Comparison of ENCODE assay signal across 25 cellular contexts in genomic region chr5:606061-606460, GRCh38. TPM values are rescaled to one million over a fixed set of nuclear protein-coding genes. Genes with fewer than 3 reads are reported as not detected.
DNase-seq lines count a peak whose midpoint lies in the region; ATAC-seq and TF ChIP-seq lines count a peak whose summit lies in the region.
"Had no signal": no experiment of that assay in that cellular context is flagged by ENCODE, and none has a peak within 500 bp of the region (broad histone marks: within the 10 kb centered on the region; RNA-seq: fewer than 3 reads in every experiment).

No MANE protein-coding gene starts in this region.

- no peak for TF ChIP-seq POLR2A in GM18505 (IDR thresholded peaks at IDR 0.05; ENCODE audit: borderline replicate concordance, extremely low read depth, insufficient read depth, insufficient read length)

- no peak overlapping the region for H3K4me3 Mint-ChIP-seq in activated T-cell treated with anti-CD3 and anti-CD28 coated beads, Interleukin-2, amount 50 U/mL, for 24 hours
- H3K4me3 Mint-ChIP-seq in activated T-cell treated with anti-CD3 and anti-CD28 coated beads, Interleukin-2, amount 50 U/mL, for 4 hours = no peak overlapping the region
- H3K4me3 Mint-ChIP-seq in chondrocyte (ENCODE audit: unreplicated experiment) = no peak overlapping the region
- H3K4me3 Mint-ChIP-seq in T-helper 2 cell treated with Interferon-gamma antibody and Interleukin-4, amounts not matched to agents 5 μg/mL and 100 μg/mL, for 36 hours = no peak overlapping the region
- H3K4me3 Mint-ChIP-seq: CD8-positive, alpha-beta memory T cell had no signal

- no peaks in the 10 kb centered on the region for H3K27me3 ChIP-seq in BLaER1

- H3K36me3 ChIP-seq in BLaER1 = no peaks in the 10 kb centered on the region

- peaks cover 14% of the 10 kb centered on the region for H3K4me1 Mint-ChIP-seq in activated T-cell treated with anti-CD3 and anti-CD28 coated beads, Interleukin-2, amount 50 U/mL, for 24 hours (ENCODE audit: low read depth)
- peaks cover 10% of the 10 kb centered on the region for H3K4me1 Mint-ChIP-seq in activated T-cell treated with anti-CD3 and anti-CD28 coated beads, Interleukin-2, amount 50 U/mL, for 4 hours (ENCODE audit: low read depth)
- no peaks in the 10 kb centered on the region for H3K4me1 Mint-ChIP-seq in chondrocyte (ENCODE audit: low read depth)
- H3K4me1 Mint-ChIP-seq in T-helper 2 cell treated with Interferon-gamma antibody and Interleukin-4, amounts not matched to agents 5 μg/mL and 100 μg/mL, for 36 hours (ENCODE audit: low read depth) = peaks cover 12% of the 10 kb centered on the region

- H3K4me3 ChIP-seq in BLaER1 = no peak overlapping the region

- H3K36me3 Mint-ChIP-seq in activated T-cell treated with anti-CD3 and anti-CD28 coated beads, Interleukin-2, amount 50 U/mL, for 24 hours (ENCODE audit: low read depth) = no peaks in the 10 kb centered on the region
- no peaks in the 10 kb centered on the region for H3K36me3 Mint-ChIP-seq in activated T-cell treated with anti-CD3 and anti-CD28 coated beads, Interleukin-2, amount 50 U/mL, for 4 hours (ENCODE audit: insufficient read depth)
- no peaks in the 10 kb centered on the region for H3K36me3 Mint-ChIP-seq in chondrocyte (ENCODE audit: low read depth)
- no peaks in the 10 kb centered on the region for H3K36me3 Mint-ChIP-seq in T-helper 2 cell treated with Interferon-gamma antibody and Interleukin-4, amounts not matched to agents 5 μg/mL and 100 μg/mL, for 36 hours (ENCODE audit: low read depth)
- H3K36me3 Mint-ChIP-seq: CD8-positive, alpha-beta memory T cell had no signal

- peak; percentile 24 for DNase-seq in activated T-cell treated with anti-CD3 and anti-CD28 coated beads, Interleukin-2, amount 50 U/mL, for 24 hours
- no peak for DNase-seq in activated T-cell treated with anti-CD3 and anti-CD28 coated beads, Interleukin-2, amount 50 U/mL, for 4 hours
- DNase-seq in chondrocyte (ENCODE audit: low spot score) (peak; percentile 71), posterior vena cava (ENCODE audit: low spot score) (peak; percentile 65), dedifferentiated amniotic fluid mesenchymal stem cell (ENCODE audit: extremely low spot score) (no peak)
- DNase-seq in T-helper 2 cell treated with Interferon-gamma antibody and Interleukin-4, amounts not matched to agents 5 μg/mL and 100 μg/mL, for 36 hours (ENCODE audit: low spot score) = no peak
- DNase-seq: 8988T; Calu3; DMS153; GOT3; HCEC 1CT; IMR-90; NCI-H1092 treated with DMSO at 0.1 percent for 48 hours; NCI-H146; NCI-H2029; NCI-H226; NCI-H510A treated with DMSO at 0.1 percent for 48 hours; NCI-H748 treated with DMSO at 0.1 percent for 48 hours; NK-92 treated with Interleukin-12 subunit alpha and Interleukin-12 subunit beta, amount 100 ng/mL, for 24 hours had no signal

- intact Hi-C loops in posterior vena cava (cut with DNase I) = loop anchor here in 1 of 2 donors (1.0 kb wide), 1 partner anchor 32 kb away; no protein-coding TSS in a partner anchor

- no peak for ATAC-seq in activated T-cell treated with anti-CD3 and anti-CD28 coated beads, Interleukin-2, amount 50 U/mL, for 4 hours
- ATAC-seq in GM18505 (IDR thresholded peaks at IDR 0.05; ENCODE audit: unreplicated experiment) = no peak
- ATAC-seq: Panc1 had no signal

- no peaks in the 10 kb centered on the region for H3K9me3 Mint-ChIP-seq in activated T-cell treated with anti-CD3 and anti-CD28 coated beads, Interleukin-2, amount 50 U/mL, for 24 hours
- H3K9me3 Mint-ChIP-seq in activated T-cell treated with anti-CD3 and anti-CD28 coated beads, Interleukin-2, amount 50 U/mL, for 4 hours = no peaks in the 10 kb centered on the region
- H3K9me3 Mint-ChIP-seq in chondrocyte (ENCODE audit: low read depth) = no peaks in the 10 kb centered on the region
- no peaks in the 10 kb centered on the region for H3K9me3 Mint-ChIP-seq in T-helper 2 cell treated with Interferon-gamma antibody and Interleukin-4, amounts not matched to agents 5 μg/mL and 100 μg/mL, for 36 hours
- H3K9me3 Mint-ChIP-seq: CD8-positive, alpha-beta memory T cell had no signal

- H3K9me3 ChIP-seq in BLaER1 = no peaks in the 10 kb centered on the region

- no peak overlapping the region; the same call in 1 of the 2 replicates for H3K9ac ChIP-seq in BLaER1
- H3K9ac ChIP-seq: KMS-11 had no signal

- no peak for TF ChIP-seq CTCF in chondrocyte (IDR thresholded peaks at IDR 0.05)

- peak overlapping the region; percentile 84 for H3K4me2 ChIP-seq in BLaER1
- H3K4me2 ChIP-seq: KMS-11 had no signal

- peaks cover 35% of the 10 kb centered on the region for H3K27me3 Mint-ChIP-seq in activated T-cell treated with anti-CD3 and anti-CD28 coated beads, Interleukin-2, amount 50 U/mL, for 24 hours
- peaks cover 27% of the 10 kb centered on the region for H3K27me3 Mint-ChIP-seq in activated T-cell treated with anti-CD3 and anti-CD28 coated beads, Interleukin-2, amount 50 U/mL, for 4 hours (ENCODE audit: low read depth)
- peaks cover 8% of the 10 kb centered on the region for H3K27me3 Mint-ChIP-seq in chondrocyte (ENCODE audit: low read depth)
- no peaks in the 10 kb centered on the region for H3K27me3 Mint-ChIP-seq in T-helper 2 cell treated with Interferon-gamma antibody and Interleukin-4, amounts not matched to agents 5 μg/mL and 100 μg/mL, for 36 hours (ENCODE audit: low read depth)

- no peaks in the 10 kb centered on the region for H4K20me1 ChIP-seq in BLaER1

- no peak overlapping the region for H3K27ac Mint-ChIP-seq in activated T-cell treated with anti-CD3 and anti-CD28 coated beads, Interleukin-2, amount 50 U/mL, for 24 hours
- no peak overlapping the region for H3K27ac Mint-ChIP-seq in chondrocyte (ENCODE audit: unreplicated experiment)
- no peak overlapping the region for H3K27ac Mint-ChIP-seq in T-helper 2 cell treated with Interferon-gamma antibody and Interleukin-4, amounts not matched to agents 5 μg/mL and 100 μg/mL, for 36 hours
- H3K27ac Mint-ChIP-seq: CD8-positive, alpha-beta memory T cell had no signal

- peak overlapping the region; percentile 55; the same call in 1 of the 2 replicates for H3K27ac ChIP-seq in BLaER1
- H3K27ac ChIP-seq: C4-2B, KMS-11 had no signal

- H3K4me1 ChIP-seq in BLaER1 = peaks cover 52% of the 10 kb centered on the region

RNA-seq across cellular contexts. Expression of gene CEP72, which starts 6.1 kb away (rescaled TPM):
- 10 to 100 TPM; 19.7 to 20.4 (median 19.9) TPM for total RNA-seq in activated T-cell treated with anti-CD3 and anti-CD28 coated beads, Interleukin-2, amount 50 U/mL, for 4 hours
- total RNA-seq in chondrocyte (2.7 to 4.5 TPM (median 3.3 TPM) in 3 replicates), posterior vena cava (1 to 10 TPM; 1.9 to 2.4 TPM)

Comparison
In these comparisons a context has a peak if more than half of its experiments do, and no peak if none do; other contexts are left out.
1. DNase-seq: peak in activated T-cell treated with anti-CD3 and anti-CD28 coated beads, Interleukin-2, amount 50 U/mL, for 24 hours (single experiment), chondrocyte (single experiment) and posterior vena cava (single experiment); none in activated T-cell treated with anti-CD3 and anti-CD28 coated beads, Interleukin-2, amount 50 U/mL, for 4 hours (single experiment), dedifferentiated amniotic fluid mesenchymal stem cell (single experiment) and T-helper 2 cell treated with Interferon-gamma antibody and Interleukin-4, amounts not matched to agents 5 μg/mL and 100 μg/mL, for 36 hours (single experiment).